In genomic region chr3:12175844-12176453, GRCh38 we compare ENCODE assay signal across 8 cellular contexts. TPM values are rescaled to one million over a fixed set of nuclear protein-coding genes. Genes with fewer than 3 reads are reported as not detected.
DNase-seq lines count a peak whose midpoint lies in the region; ATAC-seq, FAIRE-seq and TF ChIP-seq lines count a peak whose summit lies in the region.

No MANE protein-coding gene starts in this region.

- intact Hi-C loops in pancreas (cut with DNase I), result loop anchor here in 1 of 3 donors (5.0 kb wide), 1 partner anchor 229 kb away; no protein-coding TSS in a partner anchor

- H3K27ac ChIP-seq in HL-60 (replicated peaks), result no peak overlapping the region
- H3K27ac ChIP-seq in pancreas, result no peak overlapping the region

- 32 to 34% methylated on average over 3 of the region's 3 CpGs for WGBS in pancreas, 2 donors

- peak; percentile 91 for TF ChIP-seq CTCF in HL-60 (IDR thresholded peaks at IDR 0.05; ENCODE audit: insufficient read depth, low read length)
- TF ChIP-seq CTCF in pancreas (IDR thresholded peaks at IDR 0.05), result peak; percentile 47 to 83 (median 66)

- no peaks in the 10 kb centered on the region for H3K4me1 ChIP-seq in pancreas

- H3K9me3 ChIP-seq in pancreas, result no peaks in the 10 kb centered on the region

- ATAC-seq in GM19025 (IDR thresholded peaks at IDR 0.05; ENCODE audit: low read depth, unreplicated experiment), result peak; percentile 64
- ATAC-seq in pancreas, result peak; percentile 59 to 88 (median 86)
- no peak for ATAC-seq in GM18520 (IDR thresholded peaks at IDR 0.05; ENCODE audit: unreplicated experiment)

- no peaks in the 10 kb centered on the region for H3K27me3 ChIP-seq in HL-60 (ENCODE audit: insufficient read depth, poor library complexity, severe bottlenecking)
- H3K27me3 ChIP-seq in pancreas, result no peaks in the 10 kb centered on the region

- no peak for FAIRE-seq in pancreas (lab: Jason Lieb, UNC)

- no peaks in the 10 kb centered on the region for H3K36me3 ChIP-seq in pancreas

- DNase-seq in CD1c-positive myeloid dendritic cell (ENCODE audit: extremely low spot score) (peak; percentile 47), HL-60 (ENCODE audit: low read depth in 1 of 2, low spot score in 1 of 2) (peak in 1 of 2 experiments; percentile 51), germinal center (ENCODE audit: low spot score) (peak; percentile 22), pancreas (peak; percentile 21 to 71 (median 54))
- DNase-seq in activated CD4-positive, alpha-beta T cell treated with anti-CD3 and anti-CD28 coated beads, Interleukin-2, amount 50 U/mL, for 48 hours, result peak; percentile 53 to 64
- no peak for DNase-seq in stimulated activated naive CD4-positive, alpha-beta T cell (lab: John Stamatoyannopoulos, UW)

- H3K4me3 ChIP-seq in HL-60 (replicated peaks; ENCODE audit: insufficient read depth, low read length) (no peak overlapping the region), pancreas (no peak overlapping the region)

RNA-seq across cellular contexts. Expression of gene TIMP4, which starts 17.2 kb away (rescaled TPM):
- total RNA-seq in pancreas, result 1 to 10 TPM in 4 of 6 donors, under 1 TPM in 2; 0.12 to 4.6 (median 1.2) TPM
- polyA plus RNA-seq in pancreas, result 1 to 10 TPM; 2.1 to 3.0 TPM

Comparison
In these comparisons a context has a peak if more than half of its experiments do, and no peak if none do; other contexts are left out.
1. DNase-seq: peak in CD1c-positive myeloid dendritic cell (single experiment), activated CD4-positive, alpha-beta T cell treated with anti-CD3 and anti-CD28 coated beads, Interleukin-2, amount 50 U/mL, for 48 hours (2 of 2), germinal center (single experiment) and pancreas (6 of 6); none in stimulated activated naive CD4-positive, alpha-beta T cell (0 of 6).